Comparison of ENCODE assay signal across 35 cellular contexts in genomic region chr4:171948038-171948437, GRCh38.
"Had no signal": no experiment of that assay in that cellular context is flagged by ENCODE, and none has a peak within 500 bp of the region (broad histone marks: within the 10 kb centered on the region; RNA-seq: fewer than 3 reads in every experiment).

No MANE protein-coding gene starts in this region.

- H3K36me3 ChIP-seq: MG63 had no signal

- H3K4me3 ChIP-seq: MG63 had no signal

- H3K4me2 ChIP-seq: KMS-11 had no signal

- H3K9me3 ChIP-seq: MG63 had no signal

- H3K9ac ChIP-seq: KMS-11 had no signal

- DNase-seq: Karpas-422, Kasumi-1, MG63, MM.1S, MV-4-11, NCI-H1048, NCI-H1092, NCI-H1092 treated with DMSO at 0.1 percent for 48 hours, NCI-H1105, NCI-H1105 treated with DMSO at 0.1 percent for 48 hours, NCI-H1417, NCI-H1417 treated with DMSO at 0.1 percent for 48 hours, NCI-H1436, NCI-H1436 treated with DMSO at 0.1 percent for 48 hours, NCI-H146, NCI-H1694, NCI-H1694 treated with DMSO at 0.1 percent for 48 hours, NCI-H187, NCI-H187 treated with DMSO at 0.1 percent for 48 hours, NCI-H1930, NCI-H2029, NCI-H2029 treated with DMSO at 0.1 percent for 48 hours, NCI-H2081, NCI-H2081 treated with DMSO at 0.1 percent for 48 hours, NCI-H2107, NCI-H2171, NCI-H2171 treated with DMSO at 0.1 percent for 48 hours, NCI-H2227 treated with DMSO at 0.1 percent for 48 hours, NCI-H226, NCI-H345, NCI-H446, NCI-H446 treated with DMSO at 0.1 percent for 48 hours, NCI-H510A, NCI-H510A treated with DMSO at 0.1 percent for 48 hours had no signal

- H3K27me3 ChIP-seq: MG63 had no signal

- H3K27ac ChIP-seq: KMS-11 had no signal
